8 cellular contexts compared by ENCODE assay signal in genomic region chr19:9819590-9819898, GRCh38. TPM values are rescaled to one million over a fixed set of nuclear protein-coding genes. Genes with fewer than 3 reads are reported as not detected.
DNase-seq lines count a peak whose midpoint lies in the region; ATAC-seq, FAIRE-seq and TF ChIP-seq lines count a peak whose summit lies in the region.

No MANE protein-coding gene starts in this region.

- H3K4me3 ChIP-seq in cardiac muscle cell (peak overlapping the region; percentile 14), kidney (ENCODE audit: low read length in 2 of 2) (peak overlapping the region; percentile 51 to 56)

- peaks cover 27% of the 10 kb centered on the region for H3K4me1 Mint-ChIP-seq in activated T-helper 1 cell treated with anti-CD3 and anti-CD28 coated beads, Interleukin-12 subunit alpha, Interleukin-12 subunit beta, Interleukin-2, Interleukin-4 antibody, amounts not matched to agents 30 ng/mL and 10 ng/mL and 1 ng/mL, durations not matched to agents 14 hours and 24 hours and 36 hours (ENCODE audit: low read depth)
- peaks cover 25% of the 10 kb centered on the region for H3K4me1 Mint-ChIP-seq in type B pancreatic cell (ENCODE audit: unreplicated experiment)

- in situ Hi-C loops in ACHN (cut with HindIII; ENCODE audit: low pct_ligation_motif_present, low pct_unique_long_range_greater_than_20kb, low sequenced_read_pairs), result no loop called here

- H3K27ac ChIP-seq in cardiac muscle cell (no peak overlapping the region), kidney (ENCODE audit: low read depth in 2 of 2, low read length in 2 of 2) (peak overlapping the region; percentile 32 to 56)

- no peak for TF ChIP-seq CTCF in cardiac muscle cell (IDR thresholded peaks at IDR 0.05; ENCODE audit: low read depth, low read length)
- TF ChIP-seq CTCF in kidney (IDR thresholded peaks at IDR 0.05; ENCODE audit: borderline replicate concordance, extremely low read depth, insufficient read depth), result no peak
- no peak for TF ChIP-seq CTCF in type B pancreatic cell (conservative IDR thresholded peaks at IDR 0.05)

- no peak for ATAC-seq in left ventricle myocardium superior
- ATAC-seq in GM21381 (IDR thresholded peaks at IDR 0.05; ENCODE audit: unreplicated experiment), result no peak
- ATAC-seq in HG02970 (IDR thresholded peaks at IDR 0.05; ENCODE audit: low FRiP score, unreplicated experiment), result no peak

- no peak for FAIRE-seq in kidney (lab: Jason Lieb, UNC)

- peak overlapping the region; percentile 90 for H3K4me3 Mint-ChIP-seq in activated T-helper 1 cell treated with anti-CD3 and anti-CD28 coated beads, Interleukin-12 subunit alpha, Interleukin-12 subunit beta, Interleukin-2, Interleukin-4 antibody, amounts not matched to agents 30 ng/mL and 10 ng/mL and 1 ng/mL, durations not matched to agents 14 hours and 24 hours and 36 hours
- H3K4me3 Mint-ChIP-seq in type B pancreatic cell, result peak overlapping the region; percentile 93

- peaks cover 12% of the 10 kb centered on the region for H3K9me3 Mint-ChIP-seq in activated T-helper 1 cell treated with anti-CD3 and anti-CD28 coated beads, Interleukin-12 subunit alpha, Interleukin-12 subunit beta, Interleukin-2, Interleukin-4 antibody, amounts not matched to agents 30 ng/mL and 10 ng/mL and 1 ng/mL, durations not matched to agents 14 hours and 24 hours and 36 hours
- H3K9me3 Mint-ChIP-seq in type B pancreatic cell, result no peaks in the 10 kb centered on the region

- H3K9ac ChIP-seq in kidney (ENCODE audit: low read length in 2 of 2), result no peak overlapping the region

- no peaks in the 10 kb centered on the region for H3K9me3 ChIP-seq in cardiac muscle cell (ENCODE audit: low read depth)
- H3K9me3 ChIP-seq in kidney (ENCODE audit: control insufficient read depth in 1 of 2, low read length in 2 of 2), result no peaks in the 10 kb centered on the region

- H3K4me1 ChIP-seq in cardiac muscle cell (ENCODE audit: low read depth) (peaks cover 9% of the 10 kb centered on the region), kidney (ENCODE audit: control insufficient read depth in 1 of 2, insufficient read depth in 1 of 2, low read depth in 1 of 2, low read length in 2 of 2) (peaks cover 6 to 9% of the 10 kb centered on the region in 2 donors)

- H3K36me3 Mint-ChIP-seq in activated T-helper 1 cell treated with anti-CD3 and anti-CD28 coated beads, Interleukin-12 subunit alpha, Interleukin-12 subunit beta, Interleukin-2, Interleukin-4 antibody, amounts not matched to agents 30 ng/mL and 10 ng/mL and 1 ng/mL, durations not matched to agents 14 hours and 24 hours and 36 hours (ENCODE audit: low read depth), result peaks cover 17% of the 10 kb centered on the region
- peaks cover 11% of the 10 kb centered on the region for H3K36me3 Mint-ChIP-seq in type B pancreatic cell

- H3K27me3 ChIP-seq in cardiac muscle cell, result no peaks in the 10 kb centered on the region

- intact Hi-C loops in left ventricle myocardium superior (cut with micrococcal nuclease) (no loop called here), kidney (cut with DNase I) (no loop called here)
- intact Hi-C loops in activated T-helper 1 cell treated with anti-CD3 and anti-CD28 coated beads, Interleukin-12 subunit alpha, Interleukin-12 subunit beta, Interleukin-2, Interleukin-4 antibody, amounts not matched to agents 30 ng/mL and 10 ng/mL and 1 ng/mL, durations not matched to agents 14 hours and 24 hours and 36 hours (cut with micrococcal nuclease), result loop anchor here (1.0 to 2.0 kb wide), 10 partner anchors 8 to 642 kb away; partner anchors contain the start of genes PIN1, UBL5, ZNF561 and ZNF846

- H3K27me3 Mint-ChIP-seq in activated T-helper 1 cell treated with anti-CD3 and anti-CD28 coated beads, Interleukin-12 subunit alpha, Interleukin-12 subunit beta, Interleukin-2, Interleukin-4 antibody, amounts not matched to agents 30 ng/mL and 10 ng/mL and 1 ng/mL, durations not matched to agents 14 hours and 24 hours and 36 hours (ENCODE audit: insufficient read depth), result no peaks in the 10 kb centered on the region
- no peaks in the 10 kb centered on the region for H3K27me3 Mint-ChIP-seq in type B pancreatic cell

- DNase-seq in cardiac muscle cell (ENCODE audit: low read depth in 1 of 2, low spot score in 1 of 2), result no peak
- no peak for DNase-seq in left ventricle myocardium superior
- DNase-seq in activated T-helper 1 cell treated with anti-CD3 and anti-CD28 coated beads, Interleukin-12 subunit alpha, Interleukin-12 subunit beta, Interleukin-2, Interleukin-4 antibody, amounts not matched to agents 30 ng/mL and 10 ng/mL and 1 ng/mL, durations not matched to agents 14 hours and 24 hours and 36 hours (ENCODE audit: low spot score), result no peak
- DNase-seq in kidney, result no peak
- no peak for DNase-seq in type B pancreatic cell (ENCODE audit: extremely low spot score, unreplicated experiment)
- no peak for DNase-seq in ACHN

- no peaks in the 10 kb centered on the region for H3K36me3 ChIP-seq in cardiac muscle cell
- H3K36me3 ChIP-seq in kidney (ENCODE audit: control insufficient read depth in 1 of 2, insufficient read depth in 2 of 2, low read length in 2 of 2), result no peaks in the 10 kb centered on the region

- peak overlapping the region; percentile 87 for H3K27ac Mint-ChIP-seq in activated T-helper 1 cell treated with anti-CD3 and anti-CD28 coated beads, Interleukin-12 subunit alpha, Interleukin-12 subunit beta, Interleukin-2, Interleukin-4 antibody, amounts not matched to agents 30 ng/mL and 10 ng/mL and 1 ng/mL, durations not matched to agents 14 hours and 24 hours and 36 hours
- H3K27ac Mint-ChIP-seq in type B pancreatic cell, result peak overlapping the region; percentile 98

RNA-seq across cellular contexts. Expression of gene FBXL12, which starts 0.7 kb away (rescaled TPM):
- total RNA-seq in cardiac muscle cell (65.6 and 106 TPM in 2 replicates), left ventricle myocardium superior (11.2 TPM), kidney (22.2 TPM), type B pancreatic cell (ENCODE audit: low replicate concordance) (27.8 and 31.4 TPM in 2 replicates)
- polyA plus RNA-seq in cardiac muscle cell (47.5 and 49.7 TPM in 2 replicates), kidney (ENCODE audit: insufficient read depth, low read depth, low replicate concordance) (12.7 TPM)
- 19.4 and 20.7 TPM in 2 replicates for total RNA-seq in activated T-helper 1 cell treated with anti-CD3 and anti-CD28 coated beads, Interleukin-12 subunit alpha, Interleukin-12 subunit beta, Interleukin-2, Interleukin-4 antibody, amounts not matched to agents 30 ng/mL and 10 ng/mL and 1 ng/mL, durations not matched to agents 14 hours and 24 hours and 36 hours

RNA-seq across cellular contexts. Expression of gene UBL5, which starts 8.2 kb away (rescaled TPM):
- total RNA-seq in cardiac muscle cell (511 and 816 TPM in 2 replicates), left ventricle myocardium superior (580 TPM), kidney (322 TPM), type B pancreatic cell (ENCODE audit: low replicate concordance) (347 and 362 TPM in 2 replicates)
- polyA plus RNA-seq in cardiac muscle cell (870 and 943 TPM in 2 replicates), kidney (ENCODE audit: insufficient read depth, low read depth, low replicate concordance) (968 TPM)
- 338 and 351 TPM in 2 replicates for total RNA-seq in activated T-helper 1 cell treated with anti-CD3 and anti-CD28 coated beads, Interleukin-12 subunit alpha, Interleukin-12 subunit beta, Interleukin-2, Interleukin-4 antibody, amounts not matched to agents 30 ng/mL and 10 ng/mL and 1 ng/mL, durations not matched to agents 14 hours and 24 hours and 36 hours

RNA-seq across cellular contexts. Expression of gene PIN1, which starts 15.6 kb away (rescaled TPM):
- total RNA-seq in cardiac muscle cell, result 221 and 282 TPM in 2 replicates
- polyA plus RNA-seq in cardiac muscle cell, result 270 and 309 TPM in 2 replicates
- 92.8 TPM for total RNA-seq in left ventricle myocardium superior
- 86.4 and 87.3 TPM in 2 replicates for total RNA-seq in activated T-helper 1 cell treated with anti-CD3 and anti-CD28 coated beads, Interleukin-12 subunit alpha, Interleukin-12 subunit beta, Interleukin-2, Interleukin-4 antibody, amounts not matched to agents 30 ng/mL and 10 ng/mL and 1 ng/mL, durations not matched to agents 14 hours and 24 hours and 36 hours
- total RNA-seq in kidney, result 57.7 TPM
- 143 TPM for polyA plus RNA-seq in kidney (ENCODE audit: insufficient read depth, low read depth, low replicate concordance)
- 59.9 and 69.6 TPM in 2 replicates for total RNA-seq in type B pancreatic cell (ENCODE audit: low replicate concordance)

RNA-seq across cellular contexts. Expression of gene ZNF846, which starts 51.0 kb away (rescaled TPM):
- total RNA-seq in cardiac muscle cell (14.4 and 17.2 TPM in 2 replicates), left ventricle myocardium superior (10.8 TPM), kidney (17.7 TPM), type B pancreatic cell (ENCODE audit: low replicate concordance) (9.8 and 17.4 TPM in 2 replicates)
- polyA plus RNA-seq in cardiac muscle cell (15.6 and 19.0 TPM in 2 replicates), kidney (ENCODE audit: insufficient read depth, low read depth, low replicate concordance) (5.8 TPM)
- 2.3 and 2.4 TPM in 2 replicates for total RNA-seq in activated T-helper 1 cell treated with anti-CD3 and anti-CD28 coated beads, Interleukin-12 subunit alpha, Interleukin-12 subunit beta, Interleukin-2, Interleukin-4 antibody, amounts not matched to agents 30 ng/mL and 10 ng/mL and 1 ng/mL, durations not matched to agents 14 hours and 24 hours and 36 hours
